ENCODE assay signal across 9 cellular contexts in the genomic region with DNA sequence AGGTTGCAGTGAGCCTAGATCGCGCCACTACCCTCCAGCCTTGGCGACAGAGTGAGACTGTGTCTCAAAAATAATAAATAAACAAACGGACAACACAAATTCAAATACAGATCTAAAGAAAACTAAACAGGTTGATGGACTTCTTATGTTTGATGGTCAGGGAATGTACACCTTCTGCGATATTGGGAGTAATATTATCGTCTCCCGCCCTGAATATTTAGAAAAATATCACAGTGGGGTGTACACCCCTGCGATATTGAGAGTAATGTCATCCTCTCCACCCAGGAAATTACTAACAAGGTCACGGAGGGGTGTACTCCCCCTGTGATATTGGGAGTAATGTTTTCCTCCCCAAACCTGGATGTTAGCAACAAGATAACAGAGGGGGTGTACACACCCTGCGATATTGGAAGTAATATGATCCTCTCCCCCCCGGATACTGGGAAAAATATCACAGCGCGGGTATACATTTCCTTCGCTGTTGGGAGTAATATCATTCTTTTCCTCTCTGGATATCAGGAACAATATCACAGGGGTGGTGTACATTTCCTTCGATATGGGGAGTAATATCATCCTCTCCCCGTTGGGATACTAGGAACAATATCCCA. TPM values are rescaled to one million over a fixed set of nuclear protein-coding genes. Genes with fewer than 3 reads are reported as not detected.
DNase-seq lines count a peak whose midpoint lies in the region; ATAC-seq, FAIRE-seq and TF ChIP-seq lines count a peak whose summit lies in the region.
"Had no signal": no experiment of that assay in that cellular context is flagged by ENCODE, and none has a peak within 500 bp of the region (broad histone marks: within the 10 kb centered on the region; RNA-seq: fewer than 3 reads in every experiment).

No MANE protein-coding gene starts in this region.

- H2BK15ac ChIP-seq in mesenchymal stem cell (ENCODE audit: low read depth, poor library complexity, severe bottlenecking): no peak overlapping the region

- peak overlapping the region in 1 of 2 experiments; percentile 67 for H3K4ac ChIP-seq in mesenchymal stem cell (ENCODE audit: low read depth in 1 of 2, low read length in 2 of 2)

- no peak overlapping the region for H3K27ac Mint-ChIP-seq in activated naive CD4-positive, alpha-beta T cell treated with anti-CD3 and anti-CD28 coated beads, Interleukin-2, amount 50 U/mL, for 24 hours

- POLR2A ChIA-PET in GM12878 (lab: Charles Lee): no interaction called here

- H2BK120ac ChIP-seq in mesenchymal stem cell (ENCODE audit: low read depth, low read length): no peak overlapping the region

- SMC1A ChIA-PET in GM12878 (lab: Charles Lee; ENCODE audit: uncharacterized antibody, unreplicated experiment): no interaction called here

- no peak for TF ChIP-seq POLR2A in GM12878 (IDR thresholded peaks at IDR 0.05; ENCODE audit: low read depth, low read length)

- TF ChIP-seq CTCF in GM12878 (IDR thresholded peaks at IDR 0.05 in 2 of 3, conservative IDR thresholded peaks at IDR 0.05 in 1 of 3; ENCODE audit: control insufficient read depth in 2 of 3, extremely low read depth in 1 of 3, insufficient read depth in 1 of 3, low read depth in 3 of 3, low read length in 3 of 3) (no peak), upper lobe of right lung (IDR thresholded peaks at IDR 0.05) (no peak)

- no peak overlapping the region for H2BK5ac ChIP-seq in mesenchymal stem cell (ENCODE audit: low read depth, low read length, poor library complexity, severe bottlenecking)

- no peak overlapping the region for H3K18ac ChIP-seq in mesenchymal stem cell (ENCODE audit: low read depth in 1 of 2, low read length in 2 of 2)

- H3K27ac ChIP-seq in GM12878 (ENCODE audit: control insufficient read depth, insufficient read depth) (no peak overlapping the region), mesenchymal stem cell (ENCODE audit: low read length, poor library complexity, severe bottlenecking) (no peak overlapping the region), upper lobe of right lung (peak overlapping the region; percentile 96)

- intact Hi-C loops in GM12878 (cut with micrococcal nuclease; ENCODE audit: unreplicated experiment): loop anchor here (2.0 kb wide), 1 partner anchor 157 kb away; a partner anchor contains a TSS
- intact Hi-C loops in upper lobe of right lung (cut with DNase I): no loop called here

- H3K27me3 Mint-ChIP-seq in activated naive CD4-positive, alpha-beta T cell treated with anti-CD3 and anti-CD28 coated beads, Interleukin-2, amount 50 U/mL, for 24 hours: peaks cover 1% of the 10 kb centered on the region

- H2AK5ac ChIP-seq in mesenchymal stem cell (ENCODE audit: low read length, severe bottlenecking): no peak overlapping the region

- 90% methylated on average over 16 of the region's 16 CpGs for WGBS in GM12878 (ENCODE audit: insufficient coverage, insufficient replicate concordance, low lambda C conversion rate, missing lambda C conversion rate)
- 96% methylated on average over 10 of the region's 16 CpGs for WGBS in mesenchymal stem cell

- no peak for FAIRE-seq in GM12878 (lab: Jason Lieb, UNC)
- FAIRE-seq: G401.6 had no signal

- no peak overlapping the region for H2BK12ac ChIP-seq in mesenchymal stem cell (ENCODE audit: low read length in 2 of 2)

- H3K4me1 Mint-ChIP-seq in activated naive CD4-positive, alpha-beta T cell treated with anti-CD3 and anti-CD28 coated beads, Interleukin-2, amount 50 U/mL, for 24 hours: peaks cover 15% of the 10 kb centered on the region

- H3K14ac ChIP-seq in mesenchymal stem cell (ENCODE audit: low read length in 2 of 2): no peak overlapping the region

- peak overlapping the region; percentile 97 for H3K4me3 Mint-ChIP-seq in activated naive CD4-positive, alpha-beta T cell treated with anti-CD3 and anti-CD28 coated beads, Interleukin-2, amount 50 U/mL, for 24 hours

- H3K4me1 ChIP-seq in GM12878 (ENCODE audit: control insufficient read depth, insufficient read depth, low read length): no peaks in the 10 kb centered on the region
- H3K4me1 ChIP-seq in mesenchymal stem cell (ENCODE audit: control insufficient read depth, insufficient read depth, low read depth, low read length): peaks cover 9% of the 10 kb centered on the region
- H3K4me1 ChIP-seq in upper lobe of right lung: peaks cover 13% of the 10 kb centered on the region

- peaks cover 5% of the 10 kb centered on the region for H3K79me2 ChIP-seq in GM12878 (ENCODE audit: control insufficient read depth, insufficient read depth, low read length)

- H3K4me3 ChIP-seq in GM12878 (peak overlapping the region; percentile 90), mesenchymal stem cell (ENCODE audit: insufficient read depth in 1 of 2, low read depth in 1 of 2, low read length in 2 of 2) (peak overlapping the region; percentile 94 to 95), upper lobe of right lung (peak overlapping the region; percentile 71)

- ATAC-seq in GM12878 (no peak), upper lobe of right lung (no peak), esophagus mucosa (no peak), GM21528 (IDR thresholded peaks at IDR 0.05; ENCODE audit: low FRiP score, unreplicated experiment) (no peak)

- BruUV-seq in GM12878 (replicated peaks; lab: Mats Ljungman, UMichigan): no TSS peak

- CTCF ChIA-PET in GM12878 (lab: Yijun Ruan, JAX): interaction anchor here (1.0 to 5.6 kb wide), 2 partner anchors 13 to 43 kb away, joined by 4 to 50 read pairs; no protein-coding TSS in a partner anchor

- no peak for TF ChIP-seq RAD21 in GM12878 (IDR thresholded peaks at IDR 0.05; ENCODE audit: insufficient read depth, low read depth, low read length)

- H3K36me3 ChIP-seq in GM12878 (ENCODE audit: control insufficient read depth in 2 of 2, insufficient read depth in 2 of 2, low read length in 1 of 2): peaks cover 2 to 3% of the 10 kb centered on the region in 2 experiments; a peak in 2 of 4 replicates
- H3K36me3 ChIP-seq in mesenchymal stem cell (ENCODE audit: control insufficient read depth in 1 of 2, insufficient read depth in 2 of 2, low read depth in 1 of 2, low read length in 2 of 2): peaks cover 5 to 14% of the 10 kb centered on the region in 2 experiments
- peaks cover 13% of the 10 kb centered on the region for H3K36me3 ChIP-seq in upper lobe of right lung

- no peak overlapping the region for H3K23ac ChIP-seq in mesenchymal stem cell (ENCODE audit: low read length in 2 of 2)

- RAD21 ChIA-PET in GM12878 (lab: Charles Lee; ENCODE audit: unreplicated experiment): interaction anchor here (1.7 kb wide), 1 partner anchor 13 kb away, joined by 9 read pairs; no protein-coding TSS in a partner anchor

- H3K4me2 ChIP-seq in GM12878 (ENCODE audit: control insufficient read depth, insufficient read depth) (peak overlapping the region; percentile 87), mesenchymal stem cell (ENCODE audit: low read length, poor library complexity, severe bottlenecking) (peak overlapping the region; percentile 83)

- no peak overlapping the region for H3K9ac ChIP-seq in GM12878 (ENCODE audit: control insufficient read depth, insufficient read depth, low read length)
- H3K9ac ChIP-seq in mesenchymal stem cell (ENCODE audit: low read length): peak overlapping the region; percentile 99

- H3K9me3 ChIP-seq in GM12878 (replicated peaks; ENCODE audit: control insufficient read depth, insufficient read depth, low read length) (no peaks in the 10 kb centered on the region; the same call in 2 of the 3 replicates), mesenchymal stem cell (ENCODE audit: control insufficient read depth, low read length) (no peaks in the 10 kb centered on the region), upper lobe of right lung (no peaks in the 10 kb centered on the region)

- no peak for TF ChIP-seq EP300 in GM12878 (IDR thresholded peaks at IDR 0.05; ENCODE audit: borderline replicate concordance in 1 of 2, control insufficient read depth in 1 of 2, low read depth in 2 of 2, low read length in 2 of 2)

- in situ Hi-C loops in GM12878 (cut with MboI): no loop called here

- H3K27me3 ChIP-seq in GM12878 (replicated peaks in 1 of 2; ENCODE audit: control insufficient read depth in 2 of 2, insufficient read depth in 2 of 2, low read length in 1 of 2): no peaks in the 10 kb centered on the region
- H3K27me3 ChIP-seq in mesenchymal stem cell (ENCODE audit: control insufficient read depth in 1 of 2, insufficient read depth in 1 of 2, low read length in 2 of 2): no peaks in the 10 kb centered on the region
- no peaks in the 10 kb centered on the region for H3K27me3 ChIP-seq in upper lobe of right lung

- no peaks in the 10 kb centered on the region for H4K20me1 ChIP-seq in GM12878 (ENCODE audit: control insufficient read depth, insufficient read depth)

- no peak for DNase-seq in activated naive CD4-positive, alpha-beta T cell (lab: John Stamatoyannopoulos, UW)
- DNase-seq in GM12878 (ENCODE audit: low read depth, low spot score) (no peak), mesenchymal stem cell (no peak), upper lobe of right lung (no peak), kidney glomerular epithelial cell (lab: John Stamatoyannopoulos, UW) (no peak)

- peak overlapping the region; percentile 72 for H4K8ac ChIP-seq in mesenchymal stem cell (ENCODE audit: low read length)

- peaks cover 2% of the 10 kb centered on the region for H3K36me3 Mint-ChIP-seq in activated naive CD4-positive, alpha-beta T cell treated with anti-CD3 and anti-CD28 coated beads, Interleukin-2, amount 50 U/mL, for 24 hours

- H4K91ac ChIP-seq in mesenchymal stem cell (ENCODE audit: low read length): no peak overlapping the region

- H3K9me3 Mint-ChIP-seq in activated naive CD4-positive, alpha-beta T cell treated with anti-CD3 and anti-CD28 coated beads, Interleukin-2, amount 50 U/mL, for 24 hours: no peaks in the 10 kb centered on the region

- peaks cover 5% of the 10 kb centered on the region for H3K79me1 ChIP-seq in mesenchymal stem cell (replicated peaks; ENCODE audit: low read length, poor library complexity, severe bottlenecking)

- H2AFZ ChIP-seq in GM12878 (ENCODE audit: control insufficient read depth, low read depth, low read length) (no peak overlapping the region; the same call in 1 of the 2 replicates), mesenchymal stem cell (ENCODE audit: low read depth, low read length) (peak overlapping the region; percentile 100)

RNA-seq across cellular contexts. Expression of a gene that starts 1.4 kb away (rescaled TPM):
- total RNA-seq in GM12878 (2013; cell fraction: nucleolus; rRNA removed): 23.5 and 23.7 TPM in 2 replicates
- total RNA-seq in GM12878 (2014; rRNA removed) (32.5 and 34.3 TPM in 2 replicates), GM12878 (2014; rRNA removed; fragmentation: Illumina TruSeq; extraction: Trizol) (22.0 and 23.2 TPM in 2 replicates), GM12878 (2021) (33.1 and 34.5 TPM in 2 replicates), upper lobe of right lung (30.7 TPM), esophagus mucosa (21.9 TPM)
- 16.1 TPM for polyA plus RNA-seq in GM12878 (2011; ENCODE audit: low read depth)
- polyA plus RNA-seq in GM12878 (2011; rRNA removed) (27.9 and 41.7 TPM in 2 replicates), GM12878 (2014; fragmentation: Illumina TruSeq; extraction: Trizol) (21.8 and 22.9 TPM in 2 replicates), GM12878 (2014; fragmentation: Nextera tagmentation; extraction: Ambion mirVana) (10 to 100 TPM in 1 of 2 experiments, 1 to 10 TPM in 1; 9.5 to 19.5 TPM), GM12878 (2014; rRNA removed) (33.5 and 35.0 TPM in 2 replicates), GM12878 (2016; fragmentation: Nextera tagmentation; extraction: Ambion mirVana) (10 to 100 TPM; 72.5 to 79.1 TPM)
- polyA plus RNA-seq in GM12878 (2011; cell fraction: cytosol; rRNA removed): 19.2 and 24.8 TPM in 2 replicates
- 31.8 and 35.1 TPM in 2 replicates for polyA plus RNA-seq in GM12878 (2011; cell fraction: nucleus; rRNA removed)
- polyA plus RNA-seq in GM12878 (2012): 24.8 and 30.8 TPM in 2 replicates
- 5.3 and 6.5 TPM in 2 replicates for polyA minus RNA-seq in GM12878 (2011; rRNA and poly(A)+ RNA removed)
- 6.7 and 8.3 TPM in 2 replicates for polyA minus RNA-seq in GM12878 (2011; cell fraction: cytosol; rRNA and poly(A)+ RNA removed)
- 6.2 and 11.7 TPM in 2 replicates for polyA minus RNA-seq in GM12878 (2011; cell fraction: nucleus; rRNA and poly(A)+ RNA removed)
- polyA plus RNA-seq in mesenchymal stem cell (2013, experiment 1 of 2): 48.8 TPM
- polyA plus RNA-seq in mesenchymal stem cell (2013, experiment 2 of 2): 51.4 TPM

RNA-seq across cellular contexts. Expression of a gene that starts 28.2 kb away (rescaled TPM):
- 0.65 and 1.2 TPM in 2 replicates for total RNA-seq in GM12878 (2013; cell fraction: nucleolus; rRNA removed)
- total RNA-seq in GM12878 (2014; rRNA removed): 0.11 TPM in 1 of 2 replicates, not detected in the other
- total RNA-seq in GM12878 (2014; rRNA removed; fragmentation: Illumina TruSeq; extraction: Trizol): 0.45 TPM in 1 of 2 replicates, not detected in the other
- 0.35 TPM in 1 of 2 replicates, not detected in the other for total RNA-seq in GM12878 (2021)
- 0.38 TPM for polyA plus RNA-seq in GM12878 (2011; ENCODE audit: low read depth)
- 0.19 and 0.22 TPM in 2 replicates for polyA plus RNA-seq in GM12878 (2011; rRNA removed)
- polyA plus RNA-seq in GM12878 (2011; cell fraction: cytosol; rRNA removed): 0.03 and 0.27 TPM in 2 replicates
- 0.07 and 0.15 TPM in 2 replicates for polyA plus RNA-seq in GM12878 (2011; cell fraction: nucleus; rRNA removed)
- 0.52 and 0.53 TPM in 2 replicates for polyA plus RNA-seq in GM12878 (2012)
- polyA plus RNA-seq in GM12878 (2014; fragmentation: Illumina TruSeq; extraction: Trizol): 0.21 and 0.43 TPM in 2 replicates
- under 1 TPM in 1 of 2 experiments, not detected in 1; 0.15 TPM for polyA plus RNA-seq in GM12878 (2014; fragmentation: Nextera tagmentation; extraction: Ambion mirVana)
- not detected in 2 replicates for polyA plus RNA-seq in GM12878 (2014; rRNA removed)
- polyA plus RNA-seq in GM12878 (2016; fragmentation: Nextera tagmentation; extraction: Ambion mirVana): under 1 TPM; 0.16 to 0.24 TPM
- polyA minus RNA-seq in GM12878 (2011; rRNA and poly(A)+ RNA removed): not detected in 2 replicates
- polyA minus RNA-seq in GM12878 (2011; cell fraction: cytosol; rRNA and poly(A)+ RNA removed): not detected in 2 replicates
- not detected in 2 replicates for polyA minus RNA-seq in GM12878 (2011; cell fraction: nucleus; rRNA and poly(A)+ RNA removed)
- 0.14 TPM for polyA plus RNA-seq in mesenchymal stem cell (2013, experiment 1 of 2)
- 0.18 TPM for polyA plus RNA-seq in mesenchymal stem cell (2013, experiment 2 of 2)
- total RNA-seq in upper lobe of right lung: 0.78 TPM
- total RNA-seq in esophagus mucosa: not detected
